ENCODE assay signal across 17 cellular contexts in genomic region chr2:239178484-239178883, GRCh38.
DNase-seq lines count a peak whose midpoint lies in the region; ATAC-seq and TF ChIP-seq lines count a peak whose summit lies in the region.
"Had no signal": no experiment of that assay in that cellular context is flagged by ENCODE, and none has a peak within 500 bp of the region (broad histone marks: within the 10 kb centered on the region; RNA-seq: fewer than 3 reads in every experiment).

No MANE protein-coding gene starts in this region.

- in situ Hi-C loops in transverse colon (cut with MboI; ENCODE audit: low pct_ligation_motif_present in 1 of 4, low pct_unique_long_range_greater_than_20kb in 1 of 4, low sequenced_read_pairs in 3 of 4) = no loop called here

- TF ChIP-seq CTCF in chondrocyte (IDR thresholded peaks at IDR 0.05) (no peak), ovary (IDR thresholded peaks at IDR 0.05) (no peak), upper lobe of right lung (IDR thresholded peaks at IDR 0.05) (no peak), transverse colon (IDR thresholded peaks at IDR 0.05) (no peak), Caco-2 (IDR thresholded peaks at IDR 0.05; ENCODE audit: insufficient read depth in 1 of 2, low read depth in 1 of 2, low read length in 1 of 2, severe bottlenecking in 1 of 2, unreplicated experiment in 1 of 2) (no peak)

- TF ChIP-seq POLR2A in ovary (IDR thresholded peaks at IDR 0.05) (no peak), transverse colon (IDR thresholded peaks at IDR 0.05) (no peak)

- POLR2A ChIA-PET in CD8-positive, alpha-beta memory T cell (lab: Charles Lee) = no interaction called here
- POLR2A ChIA-PET in Caco-2 (lab: Charles Lee) = no interaction called here

- H3K4me3 ChIP-seq in ovary (no peak overlapping the region), upper lobe of right lung (no peak overlapping the region), transverse colon (no peak overlapping the region), Caco-2 (ENCODE audit: low read depth, low read length) (no peak overlapping the region)
- H3K4me3 ChIP-seq in CD8-positive, alpha-beta memory T cell (ENCODE audit: low read length) = no peak overlapping the region
- H3K4me3 ChIP-seq: K562 had no signal

- TF ChIP-seq EP300 in ovary (IDR thresholded peaks at IDR 0.05) = no peak
- TF ChIP-seq EP300 in transverse colon (IDR thresholded peaks at IDR 0.05; ENCODE audit: low read depth) = no peak

- intact Hi-C loops in ovary (cut with DNase I) = no loop called here
- intact Hi-C loops in upper lobe of right lung (cut with DNase I) = no loop called here
- intact Hi-C loops in transverse colon (cut with DNase I; ENCODE audit: low total_unique reads) = no loop called here
- intact Hi-C loops in Caco-2 (cut with micrococcal nuclease; ENCODE audit: unreplicated experiment) = no loop called here

- H3K9me3 Mint-ChIP-seq in activated naive CD4-positive, alpha-beta T cell treated with anti-CD3 and anti-CD28 coated beads, Interleukin-2, amount 10 ng/mL, durations not matched to agents 7 days and 5 days = peaks cover 21% of the 10 kb centered on the region
- peaks cover 19% of the 10 kb centered on the region for H3K9me3 Mint-ChIP-seq in chondrocyte (ENCODE audit: low read depth)
- H3K9me3 Mint-ChIP-seq in CD8-positive, alpha-beta memory T cell = peaks cover 13 to 18% (median 16%) of the 10 kb centered on the region in 5 donors
- peaks cover 16% of the 10 kb centered on the region for H3K9me3 Mint-ChIP-seq in Caco-2 (ENCODE audit: unreplicated experiment)

- H3K4me1 Mint-ChIP-seq in activated naive CD4-positive, alpha-beta T cell treated with anti-CD3 and anti-CD28 coated beads, Interleukin-2, amount 10 ng/mL, durations not matched to agents 7 days and 5 days = no peaks in the 10 kb centered on the region
- H3K4me1 Mint-ChIP-seq in chondrocyte (ENCODE audit: low read depth) (no peaks in the 10 kb centered on the region), Caco-2 (ENCODE audit: low read depth, unreplicated experiment) (no peaks in the 10 kb centered on the region)
- H3K4me1 Mint-ChIP-seq in CD8-positive, alpha-beta memory T cell = no peaks in the 10 kb centered on the region

- no peaks in the 10 kb centered on the region for H3K27me3 ChIP-seq in ovary
- H3K27me3 ChIP-seq in upper lobe of right lung = no peaks in the 10 kb centered on the region
- H3K27me3 ChIP-seq in CD8-positive, alpha-beta memory T cell (ENCODE audit: insufficient read depth, low read length, poor library complexity, severe bottlenecking) = no peaks in the 10 kb centered on the region
- no peaks in the 10 kb centered on the region for H3K27me3 ChIP-seq in transverse colon
- no peaks in the 10 kb centered on the region for H3K27me3 ChIP-seq in Caco-2 (replicated peaks; ENCODE audit: control insufficient read depth, insufficient read depth, low read length)

- no TSS peak for BruUV-seq in Caco-2 (replicated peaks; lab: Mats Ljungman, UMichigan)

- H3K4me1 ChIP-seq in ovary (ENCODE audit: insufficient read depth) (no peaks in the 10 kb centered on the region), upper lobe of right lung (no peaks in the 10 kb centered on the region), transverse colon (no peaks in the 10 kb centered on the region), Caco-2 (no peaks in the 10 kb centered on the region)
- no peaks in the 10 kb centered on the region for H3K4me1 ChIP-seq in CD8-positive, alpha-beta memory T cell (ENCODE audit: insufficient read depth, low read length)

- H3K27ac ChIP-seq in ovary (no peak overlapping the region), upper lobe of right lung (no peak overlapping the region), transverse colon (no peak overlapping the region)
- no peak overlapping the region for H3K27ac ChIP-seq in CD8-positive, alpha-beta memory T cell (ENCODE audit: low read depth, low read length)

- no peak overlapping the region for H3K4me3 Mint-ChIP-seq in activated naive CD4-positive, alpha-beta T cell treated with anti-CD3 and anti-CD28 coated beads, Interleukin-2, amount 10 ng/mL, durations not matched to agents 7 days and 5 days
- H3K4me3 Mint-ChIP-seq in chondrocyte (ENCODE audit: unreplicated experiment) (no peak overlapping the region), Caco-2 (ENCODE audit: unreplicated experiment) (no peak overlapping the region)
- no peak overlapping the region for H3K4me3 Mint-ChIP-seq in CD8-positive, alpha-beta memory T cell

- CTCF ChIA-PET in activated naive CD4-positive, alpha-beta T cell treated with anti-CD3 and anti-CD28 coated beads, Interleukin-2, amount 10 ng/mL, durations not matched to agents 7 days and 5 days (lab: Charles Lee) = interaction anchor here (0.6 kb wide), 1 partner anchor 25 kb away, joined by 3 read pairs; no protein-coding TSS in a partner anchor
- CTCF ChIA-PET in CD8-positive, alpha-beta memory T cell (lab: Charles Lee) = no interaction called here
- CTCF ChIA-PET in Caco-2 (lab: Charles Lee) = no interaction called here

- no peak for ATAC-seq in upper lobe of right lung
- ATAC-seq: K562 had no signal

- WGBS in ovary, 3 donors = 94 to 97% (median 97%) methylated on average over 10 of the region's 10 CpGs
- 98 to 99% methylated on average over 7 to 10 of the region's 10 CpGs for WGBS in transverse colon (ENCODE audit: low coverage in 1 of 2), 2 donors

- no peaks in the 10 kb centered on the region for H3K27me3 Mint-ChIP-seq in activated naive CD4-positive, alpha-beta T cell treated with anti-CD3 and anti-CD28 coated beads, Interleukin-2, amount 10 ng/mL, durations not matched to agents 7 days and 5 days
- H3K27me3 Mint-ChIP-seq in chondrocyte (ENCODE audit: low read depth) = no peaks in the 10 kb centered on the region
- no peaks in the 10 kb centered on the region for H3K27me3 Mint-ChIP-seq in CD8-positive, alpha-beta memory T cell
- H3K27me3 Mint-ChIP-seq in Caco-2 (ENCODE audit: insufficient read depth, unreplicated experiment) = no peaks in the 10 kb centered on the region

- H3K36me3 ChIP-seq in ovary (no peaks in the 10 kb centered on the region), upper lobe of right lung (peaks cover 15% of the 10 kb centered on the region), transverse colon (peaks cover 0 to 33% (median 10%) of the 10 kb centered on the region in 4 donors), Caco-2 (ENCODE audit: control insufficient read depth, insufficient read depth, low read length) (no peaks in the 10 kb centered on the region)
- H3K36me3 ChIP-seq in CD8-positive, alpha-beta memory T cell (ENCODE audit: insufficient read depth, low read length) = peaks cover 6% of the 10 kb centered on the region

- H3K9me3 ChIP-seq in ovary (peaks cover 0 to 5% of the 10 kb centered on the region in 2 donors), upper lobe of right lung (peaks cover 8% of the 10 kb centered on the region), transverse colon (peaks cover 1 to 5% of the 10 kb centered on the region in 2 donors), Caco-2 (no peaks in the 10 kb centered on the region)
- peaks cover 6% of the 10 kb centered on the region for H3K9me3 ChIP-seq in CD8-positive, alpha-beta memory T cell (ENCODE audit: low read length)

- DNase-seq in activated naive CD4-positive, alpha-beta T cell treated with anti-CD3 and anti-CD28 coated beads, Interleukin-2, amount 10 ng/mL, durations not matched to agents 7 days and 5 days = peak; percentile 13
- no peak for DNase-seq in activated naive CD4-positive, alpha-beta T cell treated with anti-CD3 and anti-CD28 coated beads, Interleukin-2, amount 50 U/mL, for 16 hours
- DNase-seq in chondrocyte (ENCODE audit: low spot score) (peak; percentile 38), ovary (peak in 3 of 5 donors; percentile 5 to 11 (median 8)), upper lobe of right lung (peak; percentile 25), transverse colon (no peak), Caco-2 (no peak)
- no peak for DNase-seq in CD8-positive, alpha-beta memory T cell
- DNase-seq: C1 segment of cervical spinal cord, COR-L47, DMS153, GOT3, MV-4-11, NCI-H1417, NCI-H1930, NCI-H69 had no signal

- H3K36me3 Mint-ChIP-seq in activated naive CD4-positive, alpha-beta T cell treated with anti-CD3 and anti-CD28 coated beads, Interleukin-2, amount 10 ng/mL, durations not matched to agents 7 days and 5 days = peaks cover 75% of the 10 kb centered on the region
- H3K36me3 Mint-ChIP-seq in chondrocyte (ENCODE audit: low read depth) = peaks cover 28% of the 10 kb centered on the region
- H3K36me3 Mint-ChIP-seq in CD8-positive, alpha-beta memory T cell = peaks cover 34 to 95% (median 53%) of the 10 kb centered on the region in 3 donors
- peaks cover 6% of the 10 kb centered on the region for H3K36me3 Mint-ChIP-seq in Caco-2 (ENCODE audit: insufficient read depth, unreplicated experiment)

- H3K27ac Mint-ChIP-seq in activated naive CD4-positive, alpha-beta T cell treated with anti-CD3 and anti-CD28 coated beads, Interleukin-2, amount 10 ng/mL, durations not matched to agents 7 days and 5 days = no peak overlapping the region
- H3K27ac Mint-ChIP-seq in chondrocyte (ENCODE audit: unreplicated experiment) (no peak overlapping the region), Caco-2 (ENCODE audit: unreplicated experiment) (no peak overlapping the region)
- H3K27ac Mint-ChIP-seq in CD8-positive, alpha-beta memory T cell = peak overlapping the region in 1 of 8 donors; percentile 47

Comparison
In these comparisons a context has a peak if more than half of its experiments do, and no peak if none do; other contexts are left out.
1. DNase-seq: peak in activated naive CD4-positive, alpha-beta T cell treated with anti-CD3 and anti-CD28 coated beads, Interleukin-2, amount 10 ng/mL, durations not matched to agents 7 days and 5 days (single experiment), chondrocyte (single experiment), ovary (3 of 5) and upper lobe of right lung (single experiment); none in activated naive CD4-positive, alpha-beta T cell treated with anti-CD3 and anti-CD28 coated beads, Interleukin-2, amount 50 U/mL, for 16 hours (single experiment), CD8-positive, alpha-beta memory T cell (0 of 5), transverse colon (single experiment) and Caco-2 (0 of 2).